1 cellular context compared by ENCODE assay signal in the genomic region with DNA sequence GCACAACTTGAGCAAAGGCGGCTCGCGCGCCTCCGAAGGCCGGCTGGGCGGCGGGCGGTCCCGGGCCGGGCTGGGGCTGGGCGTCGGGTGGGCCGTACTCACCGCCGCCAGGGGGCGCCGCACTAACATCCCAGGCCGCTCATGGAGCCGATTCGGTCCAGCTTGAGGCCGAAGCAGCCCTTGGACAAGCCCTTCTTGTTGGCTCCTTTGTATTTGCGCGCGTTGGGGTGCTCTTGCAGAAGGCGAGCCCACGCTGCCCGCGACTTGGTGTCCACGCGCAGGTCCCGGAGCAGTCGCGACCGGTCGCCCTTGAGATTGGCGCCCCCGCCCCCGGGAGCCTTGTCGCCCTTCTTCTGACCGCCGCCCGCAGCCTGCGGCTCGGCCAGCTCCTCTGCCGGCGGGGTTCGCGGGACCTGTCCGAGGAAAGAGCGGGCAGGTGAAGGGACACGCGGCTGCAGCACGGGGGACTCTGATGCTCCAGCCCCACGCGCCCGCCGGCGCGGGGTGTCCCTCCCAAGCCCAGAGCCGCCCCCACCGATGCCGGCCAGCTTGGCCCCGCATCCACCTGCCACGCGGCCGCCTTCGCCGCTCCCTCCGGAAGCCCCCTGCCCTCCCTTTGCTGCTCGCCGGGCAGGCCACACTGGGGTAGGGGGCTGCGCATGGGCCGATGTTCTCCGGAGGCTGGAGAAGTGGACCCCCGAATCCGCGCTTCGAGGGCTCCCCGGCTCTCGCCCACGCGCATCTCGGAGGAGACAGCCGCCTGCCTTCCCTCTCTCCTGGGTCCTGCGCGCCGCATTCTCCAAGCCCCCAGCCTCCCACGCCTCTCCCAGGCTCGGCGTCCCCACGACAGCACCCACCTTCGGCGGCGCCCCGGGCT.
TF ChIP-seq lines count a peak whose summit lies in the region.

No MANE protein-coding gene starts in this region.

TF ChIP-seq in K562, 482 proteins besides CTCF, POLR2A, EP300 and RAD21 (continues in another document):
- TF ChIP-seq FOXP1 (CRISPR knock-in tag; IDR thresholded peaks at IDR 0.05): no peak
- TF ChIP-seq SMARCB1 (IDR thresholded peaks at IDR 0.05; ENCODE audit: insufficient read length, low read depth): no peak
- TF ChIP-seq FUS (optimal IDR thresholded peaks at IDR 0.05; ENCODE audit: low read depth, low read length): no peak
- TF ChIP-seq POLR2B (IDR thresholded peaks at IDR 0.05; ENCODE audit: low read depth, partially characterized antibody): no peak
- peak; percentile 62; the same call in 1 of the 2 replicates for TF ChIP-seq ZBTB7A (IDR thresholded peaks at IDR 0.05; ENCODE audit: borderline replicate concordance, control insufficient read depth, low read depth, low read length)
- TF ChIP-seq THRA (IDR thresholded peaks at IDR 0.05): no peak
- TF ChIP-seq RBM34 (IDR thresholded peaks at IDR 0.05; ENCODE audit: borderline replicate concordance, insufficient read depth, low read length): 0 out of 2 replicates have a peak, but pooled peaks have one; percentile 43
- TF ChIP-seq ZNF253 (CRISPR knock-in tag; conservative IDR thresholded peaks at IDR 0.05): no peak
- TF ChIP-seq SMAD2 (IDR thresholded peaks at IDR 0.05; ENCODE audit: low read depth, low read length): no peak
- TF ChIP-seq ZBTB40 (IDR thresholded peaks at IDR 0.05): no peak
- TF ChIP-seq ZBTB40 (CRISPR knock-in tag; IDR thresholded peaks at IDR 0.05): no peak
- no peak for TF ChIP-seq MCM5 (IDR thresholded peaks at IDR 0.05; ENCODE audit: low read depth)
- TF ChIP-seq, protein P1, sequence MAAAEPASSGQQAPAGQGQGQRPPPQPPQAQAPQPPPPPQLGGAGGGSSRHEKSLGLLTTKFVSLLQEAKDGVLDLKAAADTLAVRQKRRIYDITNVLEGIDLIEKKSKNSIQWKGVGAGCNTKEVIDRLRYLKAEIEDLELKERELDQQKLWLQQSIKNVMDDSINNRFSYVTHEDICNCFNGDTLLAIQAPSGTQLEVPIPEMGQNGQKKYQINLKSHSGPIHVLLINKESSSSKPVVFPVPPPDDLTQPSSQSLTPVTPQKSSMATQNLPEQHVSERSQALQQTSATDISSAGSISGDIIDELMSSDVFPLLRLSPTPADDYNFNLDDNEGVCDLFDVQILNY (CRISPR knock-in tag; IDR thresholded peaks at IDR 0.05): no peak
- TF ChIP-seq RBBP5 (IDR thresholded peaks at IDR 0.05; ENCODE audit: borderline replicate concordance, insufficient read depth, low read length, poor library complexity, severe bottlenecking): no peak
- TF ChIP-seq YY1 (IDR thresholded peaks at IDR 0.05; ENCODE audit: borderline replicate concordance in 1 of 3, control insufficient read depth in 1 of 3, extremely low read depth in 1 of 3, insufficient read depth in 3 of 3, insufficient read length in 1 of 3, insufficient replicate concordance in 2 of 3, low read depth in 1 of 3, low read length in 2 of 3): peak in 1 of 3 experiments; percentile 16
- no peak for TF ChIP-seq ZNF644 (tag; IDR thresholded peaks at IDR 0.05; ENCODE audit: low read depth)
- no peak for TF ChIP-seq COPS2 (conservative IDR thresholded peaks at IDR 0.05)
- no peak for TF ChIP-seq SREBF1 (IDR thresholded peaks at IDR 0.05; ENCODE audit: borderline replicate concordance, low read depth, low read length)
- peak; percentile 80 for TF ChIP-seq SMC3 (conservative IDR thresholded peaks at IDR 0.05; ENCODE audit: insufficient read depth, low read depth, low read length)
- TF ChIP-seq DNMT1 (IDR thresholded peaks at IDR 0.05): no peak
- TF ChIP-seq ZNF41 (CRISPR knock-in tag; conservative IDR thresholded peaks at IDR 0.05): no peak
- no peak for TF ChIP-seq KLF10 (CRISPR knock-in tag; IDR thresholded peaks at IDR 0.05)
- TF ChIP-seq VEZF1 (CRISPR knock-in tag; IDR thresholded peaks at IDR 0.05): no peak
- no peak for TF ChIP-seq MTA2 (IDR thresholded peaks at IDR 0.05; ENCODE audit: low read depth)
- no peak for TF ChIP-seq BRCA1 (IDR thresholded peaks at IDR 0.05)
- TF ChIP-seq BRCA1 (CRISPR knock-in tag; IDR thresholded peaks at IDR 0.05): no peak
- TF ChIP-seq, protein P2, sequence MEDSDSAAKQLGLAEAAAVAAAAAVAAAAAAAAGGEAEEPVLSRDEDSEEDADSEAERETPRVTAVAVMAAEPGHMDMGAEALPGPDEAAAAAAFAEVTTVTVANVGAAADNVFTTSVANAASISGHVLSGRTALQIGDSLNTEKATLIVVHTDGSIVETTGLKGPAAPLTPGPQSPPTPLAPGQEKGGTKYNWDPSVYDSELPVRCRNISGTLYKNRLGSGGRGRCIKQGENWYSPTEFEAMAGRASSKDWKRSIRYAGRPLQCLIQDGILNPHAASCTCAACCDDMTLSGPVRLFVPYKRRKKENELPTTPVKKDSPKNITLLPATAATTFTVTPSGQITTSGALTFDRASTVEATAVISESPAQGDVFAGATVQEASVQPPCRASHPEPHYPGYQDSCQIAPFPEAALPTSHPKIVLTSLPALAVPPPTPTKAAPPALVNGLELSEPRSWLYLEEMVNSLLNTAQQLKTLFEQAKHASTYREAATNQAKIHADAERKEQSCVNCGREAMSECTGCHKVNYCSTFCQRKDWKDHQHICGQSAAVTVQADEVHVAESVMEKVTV (CRISPR knock-in tag; IDR thresholded peaks at IDR 0.05): peak; percentile 44
- TF ChIP-seq ZNF76 (CRISPR knock-in tag; IDR thresholded peaks at IDR 0.05; ENCODE audit: borderline replicate concordance): no peak
- TF ChIP-seq, protein P3, sequence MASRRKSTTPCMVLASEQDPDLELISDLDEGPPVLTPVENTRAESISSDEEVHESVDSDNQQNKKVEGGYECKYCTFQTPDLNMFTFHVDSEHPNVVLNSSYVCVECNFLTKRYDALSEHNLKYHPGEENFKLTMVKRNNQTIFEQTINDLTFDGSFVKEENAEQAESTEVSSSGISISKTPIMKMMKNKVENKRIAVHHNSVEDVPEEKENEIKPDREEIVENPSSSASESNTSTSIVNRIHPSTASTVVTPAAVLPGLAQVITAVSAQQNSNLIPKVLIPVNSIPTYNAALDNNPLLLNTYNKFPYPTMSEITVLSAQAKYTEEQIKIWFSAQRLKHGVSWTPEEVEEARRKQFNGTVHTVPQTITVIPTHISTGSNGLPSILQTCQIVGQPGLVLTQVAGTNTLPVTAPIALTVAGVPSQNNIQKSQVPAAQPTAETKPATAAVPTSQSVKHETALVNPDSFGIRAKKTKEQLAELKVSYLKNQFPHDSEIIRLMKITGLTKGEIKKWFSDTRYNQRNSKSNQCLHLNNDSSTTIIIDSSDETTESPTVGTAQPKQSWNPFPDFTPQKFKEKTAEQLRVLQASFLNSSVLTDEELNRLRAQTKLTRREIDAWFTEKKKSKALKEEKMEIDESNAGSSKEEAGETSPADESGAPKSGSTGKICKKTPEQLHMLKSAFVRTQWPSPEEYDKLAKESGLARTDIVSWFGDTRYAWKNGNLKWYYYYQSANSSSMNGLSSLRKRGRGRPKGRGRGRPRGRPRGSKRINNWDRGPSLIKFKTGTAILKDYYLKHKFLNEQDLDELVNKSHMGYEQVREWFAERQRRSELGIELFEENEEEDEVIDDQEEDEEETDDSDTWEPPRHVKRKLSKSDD (conservative IDR thresholded peaks at IDR 0.05; ENCODE audit: low read length): no peak
- 0 out of 2 replicates have a peak, but pooled peaks have one; percentile 66 for TF ChIP-seq ZBED1 (IDR thresholded peaks at IDR 0.05)
- TF ChIP-seq, protein P4, sequence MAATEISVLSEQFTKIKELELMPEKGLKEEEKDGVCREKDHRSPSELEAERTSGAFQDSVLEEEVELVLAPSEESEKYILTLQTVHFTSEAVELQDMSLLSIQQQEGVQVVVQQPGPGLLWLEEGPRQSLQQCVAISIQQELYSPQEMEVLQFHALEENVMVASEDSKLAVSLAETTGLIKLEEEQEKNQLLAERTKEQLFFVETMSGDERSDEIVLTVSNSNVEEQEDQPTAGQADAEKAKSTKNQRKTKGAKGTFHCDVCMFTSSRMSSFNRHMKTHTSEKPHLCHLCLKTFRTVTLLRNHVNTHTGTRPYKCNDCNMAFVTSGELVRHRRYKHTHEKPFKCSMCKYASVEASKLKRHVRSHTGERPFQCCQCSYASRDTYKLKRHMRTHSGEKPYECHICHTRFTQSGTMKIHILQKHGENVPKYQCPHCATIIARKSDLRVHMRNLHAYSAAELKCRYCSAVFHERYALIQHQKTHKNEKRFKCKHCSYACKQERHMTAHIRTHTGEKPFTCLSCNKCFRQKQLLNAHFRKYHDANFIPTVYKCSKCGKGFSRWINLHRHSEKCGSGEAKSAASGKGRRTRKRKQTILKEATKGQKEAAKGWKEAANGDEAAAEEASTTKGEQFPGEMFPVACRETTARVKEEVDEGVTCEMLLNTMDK (IDR thresholded peaks at IDR 0.05; ENCODE audit: borderline replicate concordance, insufficient read depth, low read depth, low read length, poor library complexity, severe bottlenecking): peak; percentile 59
- no peak for TF ChIP-seq PTRF (tag; IDR thresholded peaks at IDR 0.05)
- TF ChIP-seq GATAD2A (IDR thresholded peaks at IDR 0.05): no peak
- no peak for TF ChIP-seq HNRNPK (IDR thresholded peaks at IDR 0.05; ENCODE audit: low read depth, low read length, poor library complexity, severe bottlenecking)
